ENCODE assay signal across 8 cellular contexts in the genomic region with DNA sequence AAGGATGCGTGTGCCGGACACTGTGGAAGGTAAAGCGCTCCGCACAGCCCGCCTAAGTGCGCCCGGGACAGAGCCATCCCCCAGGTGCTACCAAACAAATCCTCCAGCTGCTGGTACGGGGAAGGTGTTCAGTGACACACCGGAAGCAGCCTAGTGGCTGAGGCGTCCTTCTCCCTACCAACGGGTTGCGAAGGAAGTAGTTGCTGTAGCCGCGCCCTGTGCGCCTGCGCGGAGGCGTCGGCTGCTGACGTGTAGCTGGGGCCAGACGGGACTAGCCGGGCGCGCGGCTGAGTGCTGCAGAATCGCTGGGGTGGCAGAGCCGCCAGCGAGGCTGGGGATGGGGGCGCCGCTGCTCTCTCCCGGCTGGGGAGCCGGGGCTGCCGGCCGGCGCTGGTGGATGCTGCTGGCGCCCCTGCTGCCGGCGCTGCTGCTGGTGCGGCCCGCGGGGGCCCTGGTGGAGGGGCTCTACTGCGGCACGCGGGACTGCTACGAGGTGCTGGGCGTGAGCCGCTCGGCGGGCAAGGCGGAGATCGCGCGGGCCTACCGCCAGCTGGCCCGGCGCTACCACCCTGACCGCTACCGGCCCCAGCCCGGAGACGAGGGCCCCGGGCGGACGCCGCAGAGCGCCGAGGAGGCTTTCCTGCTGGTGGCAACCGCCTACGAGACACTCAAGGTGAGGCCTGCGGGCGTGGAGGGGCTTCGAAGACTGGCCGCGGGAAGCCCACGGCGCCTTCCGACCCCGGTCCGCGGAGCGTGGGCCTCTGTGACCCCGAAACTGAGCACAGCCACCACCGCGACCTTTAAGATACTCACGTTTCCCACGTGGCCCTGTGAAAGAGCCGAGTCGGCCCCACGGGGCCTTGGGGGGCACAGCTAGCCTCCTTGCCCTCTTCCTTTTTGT. TPM values are rescaled to one million over a fixed set of nuclear protein-coding genes. Genes with fewer than 3 reads are reported as not detected.
DNase-seq lines count a peak whose midpoint lies in the region; ATAC-seq and TF ChIP-seq lines count a peak whose summit lies in the region.

A gene (plus strand): TSS at position 264 of the 901 bp plus-strand sequence. CDS start 74 bp downstream, at position 338.

- H3K9me3 ChIP-seq in ovary: no peaks in the 10 kb centered on the region
- H3K9me3 ChIP-seq in thymus (ENCODE audit: control insufficient read depth): no peaks in the 10 kb centered on the region

- H3K4me3 ChIP-seq in GM12864 (ENCODE audit: low read depth, low read length) (peak within 1 kb of the TSS; percentile 87), ovary (peak within 1 kb of the TSS; percentile 77), thymus (ENCODE audit: low read length) (peak within 1 kb of the TSS; percentile 93)

- peak; percentile 99 for DNase-seq in GM12864 (ENCODE audit: low read depth)
- peak; percentile 97 for DNase-seq in NCI-H1105 treated with DMSO at 0.1 percent for 48 hours (lab: John Stamatoyannopoulos, UW)
- peak; percentile 85 for DNase-seq in SKM-1 treated with dmso at 0.1 percent for 144 hours (lab: John Stamatoyannopoulos, UW; ENCODE audit: unreplicated experiment)
- peak; percentile 96 for DNase-seq in activated naive CD8-positive, alpha-beta T cell treated with anti-CD3 and anti-CD28 coated beads, Interleukin-2, amount 10 ng/mL, durations not matched to agents 7 days and 5 days
- peak; percentile 98 for DNase-seq in Right ventricle myocardium inferior (ENCODE audit: missing footprints)
- DNase-seq in ovary: peak; percentile 95 to 96 (median 96)

- H3K4me1 Mint-ChIP-seq in activated naive CD8-positive, alpha-beta T cell treated with anti-CD3 and anti-CD28 coated beads, Interleukin-2, amount 10 ng/mL, durations not matched to agents 7 days and 5 days: peaks cover 36% of the 10 kb centered on the region

- 0 to 1% (median 0%) methylated on average over 79 to 88 of the region's 88 CpGs for WGBS in ovary, 3 donors
- WGBS in thymus: under 1% methylated on average over 88 of the region's 88 CpGs

- no peaks in the 10 kb centered on the region for H3K27me3 ChIP-seq in ovary
- H3K27me3 ChIP-seq in thymus (ENCODE audit: control insufficient read depth, insufficient read depth): no peaks in the 10 kb centered on the region

- no peaks in the 10 kb centered on the region for H3K36me3 Mint-ChIP-seq in activated naive CD8-positive, alpha-beta T cell treated with anti-CD3 and anti-CD28 coated beads, Interleukin-2, amount 10 ng/mL, durations not matched to agents 7 days and 5 days

- ATAC-seq in HG02678 (IDR thresholded peaks at IDR 0.05; ENCODE audit: unreplicated experiment): peak; percentile 98
- peak; percentile 98 for ATAC-seq in activated naive CD8-positive, alpha-beta T cell treated with anti-CD3 and anti-CD28 coated beads, Interleukin-2, amount 10 ng/mL, durations not matched to agents 7 days and 5 days (ENCODE audit: low read depth)
- peak; percentile 100 for ATAC-seq in Right ventricle myocardium inferior

- no peaks in the 10 kb centered on the region for H3K27me3 Mint-ChIP-seq in activated naive CD8-positive, alpha-beta T cell treated with anti-CD3 and anti-CD28 coated beads, Interleukin-2, amount 10 ng/mL, durations not matched to agents 7 days and 5 days

- TF ChIP-seq CTCF in GM12864 (IDR thresholded peaks at IDR 0.05; ENCODE audit: low read depth, low read length, missing control alignments): no peak
- TF ChIP-seq CTCF in ovary (IDR thresholded peaks at IDR 0.05): no peak

- TF ChIP-seq POLR2A in ovary (IDR thresholded peaks at IDR 0.05): peak; percentile 97

- POLR2A ChIA-PET in activated naive CD8-positive, alpha-beta T cell treated with anti-CD3 and anti-CD28 coated beads, Interleukin-2, amount 10 ng/mL, durations not matched to agents 7 days and 5 days (lab: Charles Lee): interaction anchor here (0.7 to 3.2 kb wide), 12 partner anchors 20 to 748 kb away, joined by 3 to 20 read pairs (median 4); a partner anchor contains a TSS

- no peak for TF ChIP-seq EP300 in ovary (IDR thresholded peaks at IDR 0.05)

- H3K9me3 Mint-ChIP-seq in activated naive CD8-positive, alpha-beta T cell treated with anti-CD3 and anti-CD28 coated beads, Interleukin-2, amount 10 ng/mL, durations not matched to agents 7 days and 5 days: no peaks in the 10 kb centered on the region

- H3K4me1 ChIP-seq in ovary (ENCODE audit: insufficient read depth) (peaks cover 6% of the 10 kb centered on the region), thymus (ENCODE audit: control insufficient read depth, insufficient read depth, low read length) (peaks cover 9% of the 10 kb centered on the region)

- peak within 1 kb of the TSS; percentile 84 for H3K27ac Mint-ChIP-seq in activated naive CD8-positive, alpha-beta T cell treated with anti-CD3 and anti-CD28 coated beads, Interleukin-2, amount 10 ng/mL, durations not matched to agents 7 days and 5 days

- intact Hi-C loops in Right ventricle myocardium inferior (cut with DNase I): loop anchor here (2.0 kb wide), 1 partner anchor 33 kb away; a partner anchor contains a TSS
- intact Hi-C loops in ovary (cut with DNase I): no loop called here

- H3K27ac ChIP-seq in ovary (peak within 1 kb of the TSS; percentile 35 to 63), thymus (ENCODE audit: low read depth) (peak within 1 kb of the TSS; percentile 91)

- peak within 1 kb of the TSS; percentile 98 for H3K4me3 Mint-ChIP-seq in activated naive CD8-positive, alpha-beta T cell treated with anti-CD3 and anti-CD28 coated beads, Interleukin-2, amount 10 ng/mL, durations not matched to agents 7 days and 5 days

- H3K36me3 ChIP-seq in ovary (no peaks in the 10 kb centered on the region), thymus (ENCODE audit: control insufficient read depth, insufficient read depth) (no peaks in the 10 kb centered on the region)

RNA-seq across cellular contexts. Expression of the gene that starts here (rescaled TPM):
- 1 to 10 TPM; 3.6 to 4.3 TPM for total RNA-seq in activated naive CD8-positive, alpha-beta T cell treated with anti-CD3 and anti-CD28 coated beads, Interleukin-2, amount 10 ng/mL, durations not matched to agents 7 days and 5 days
- total RNA-seq in Right ventricle myocardium inferior (5.4 TPM), ovary (10 to 100 TPM in 1 of 7 donors, 1 to 10 TPM in 6; 5.3 to 12.3 (median 7.9) TPM)
- polyA plus RNA-seq in ovary (1 to 10 TPM; 5.5 to 8.9 TPM), thymus (8.8 TPM)

Comparison
In these comparisons a context has a peak if more than half of its experiments do, and no peak if none do; other contexts are left out.
1. Peak in every context shown above with its lines: DNase-seq, ATAC-seq, H3K4me3 ChIP-seq and H3K27ac ChIP-seq.